Comparison of ENCODE assay signal across 8 cellular contexts in genomic region chr16:75647492-75648264, GRCh38. TPM values are rescaled to one million over a fixed set of nuclear protein-coding genes. Genes with fewer than 3 reads are reported as not detected.
DNase-seq lines count a peak whose midpoint lies in the region; ATAC-seq and TF ChIP-seq lines count a peak whose summit lies in the region.

KARS1 (minus strand) TSS chr16:75647665; CDS start chr16:75647639, 26 bp downstream.
A gene with protein sequence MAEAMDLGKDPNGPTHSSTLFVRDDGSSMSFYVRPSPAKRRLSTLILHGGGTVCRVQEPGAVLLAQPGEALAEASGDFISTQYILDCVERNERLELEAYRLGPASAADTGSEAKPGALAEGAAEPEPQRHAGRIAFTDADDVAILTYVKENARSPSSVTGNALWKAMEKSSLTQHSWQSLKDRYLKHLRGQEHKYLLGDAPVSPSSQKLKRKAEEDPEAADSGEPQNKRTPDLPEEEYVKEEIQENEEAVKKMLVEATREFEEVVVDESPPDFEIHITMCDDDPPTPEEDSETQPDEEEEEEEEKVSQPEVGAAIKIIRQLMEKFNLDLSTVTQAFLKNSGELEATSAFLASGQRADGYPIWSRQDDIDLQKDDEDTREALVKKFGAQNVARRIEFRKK (plus strand): TSS chr16:75647773. CDS start chr16:75647883, 110 bp downstream.

- ATAC-seq in GM21717 (IDR thresholded peaks at IDR 0.05; ENCODE audit: unreplicated experiment), result peak; percentile 88
- peak; percentile 97 for ATAC-seq in Panc1
- peak; percentile 98 for ATAC-seq in esophagus mucosa

- H3K27me3 ChIP-seq in Panc1 (ENCODE audit: control insufficient read depth, insufficient read depth, low read length), result no peaks in the 10 kb centered on the region
- no peaks in the 10 kb centered on the region for H3K27me3 ChIP-seq in muscle layer of duodenum (ENCODE audit: low read depth, low read length)

- H3K27ac ChIP-seq in Panc1 (ENCODE audit: low read length) (peak within 1 kb of the TSS; percentile 97), muscle layer of duodenum (ENCODE audit: low read length) (peak within 1 kb of the TSS; percentile 96)

- DNase-seq in DMS153 treated with DMSO at 0.1 percent for 48 hours (lab: John Stamatoyannopoulos, UW; ENCODE audit: unreplicated experiment) (peak; percentile 80), KBM-7 (peak; percentile 96), Panc1 (ENCODE audit: low read depth, low spot score) (peak; percentile 78)
- peak; percentile 92 to 96 for DNase-seq in activated T-cell treated with anti-CD3 and anti-CD28 coated beads, Interleukin-2, amount 50 U/mL, for 48 hours
- peak; percentile 92 to 94 for DNase-seq in stimulated activated CD8-positive, alpha-beta memory T cell treated with anti-CD3 and anti-CD28 coated beads, Interleukin-7, amount 100 ng/mL, for 4 hours (ENCODE audit: low read depth in 2 of 2)

- in situ Hi-C loops in KBM-7 (cut with MboI; ENCODE audit: low pct_unique_long_range_greater_than_20kb, low sequenced_read_pairs), result no loop called here
- in situ Hi-C loops in Panc1 (cut with HindIII; ENCODE audit: low pct_unique_long_range_greater_than_20kb, low sequenced_read_pairs), result no loop called here

- H3K4me3 ChIP-seq in Panc1 (ENCODE audit: low read depth in 2 of 2, low read length in 2 of 2) (peak within 1 kb of the TSS; percentile 96 to 98), muscle layer of duodenum (ENCODE audit: low read depth in 1 of 2, low read length in 2 of 2) (peak within 1 kb of the TSS; percentile 83 to 100)

- H3K4me1 ChIP-seq in Panc1 (ENCODE audit: control insufficient read depth, insufficient read depth, low read length), result peaks cover 9% of the 10 kb centered on the region
- peaks cover 17 to 62% of the 10 kb centered on the region in 2 donors for H3K4me1 ChIP-seq in muscle layer of duodenum (ENCODE audit: control insufficient read depth in 1 of 2, insufficient read depth in 2 of 2, low read length in 2 of 2)

- POLR2A ChIA-PET in Panc1 (lab: Charles Lee), result interaction anchor here (0.5 to 0.6 kb wide), 2 partner anchors 119 to 130 kb away, joined by 4 read pairs; no protein-coding TSS in a partner anchor

- H3K9me3 ChIP-seq in Panc1 (ENCODE audit: control insufficient read depth, insufficient read depth, low read depth, low read length), result no peaks in the 10 kb centered on the region
- no peaks in the 10 kb centered on the region for H3K9me3 ChIP-seq in muscle layer of duodenum (ENCODE audit: control insufficient read depth in 1 of 2, low read length in 2 of 2)

- intact Hi-C loops in Panc1 (cut with micrococcal nuclease; ENCODE audit: unreplicated experiment), result loop anchor here (10.0 kb wide), 1 partner anchor 117 kb away; no protein-coding TSS in a partner anchor

- CTCF ChIA-PET in Panc1 (lab: Charles Lee), result no interaction called here

- no peak for TF ChIP-seq CTCF in Panc1 (IDR thresholded peaks at IDR 0.05)

- BruUV-seq in Panc1 (replicated peaks; lab: Mats Ljungman, UMichigan), result no TSS peak

- peaks cover 20% of the 10 kb centered on the region for H3K36me3 ChIP-seq in Panc1 (ENCODE audit: control insufficient read depth, insufficient read depth, low read length)
- H3K36me3 ChIP-seq in muscle layer of duodenum (ENCODE audit: control insufficient read depth in 1 of 2, insufficient read depth in 2 of 2, low read length in 2 of 2), result peaks cover 3 to 34% of the 10 kb centered on the region in 2 donors

RNA-seq across cellular contexts. Expression of gene KARS1, which starts in this region (rescaled TPM):
- total RNA-seq in Panc1 (2021; ENCODE audit: unreplicated experiment), result 119 TPM
- 97.6 TPM for polyA plus RNA-seq in Panc1 (2012; ENCODE audit: insufficient read length)
- total RNA-seq in esophagus mucosa, result 91.9 TPM

RNA-seq across cellular contexts. Expression of the second gene that starts in this region (rescaled TPM):
- total RNA-seq in Panc1 (2021; ENCODE audit: unreplicated experiment) (23.3 TPM), esophagus mucosa (23.4 TPM)
- 20.9 TPM for polyA plus RNA-seq in Panc1 (2012; ENCODE audit: insufficient read length)

Comparison
In these comparisons a context has a peak if more than half of its experiments do, and no peak if none do; other contexts are left out.
1. Peak in every context shown above with its lines: DNase-seq, ATAC-seq, H3K4me3 ChIP-seq and H3K27ac ChIP-seq.